ENCODE assay signal across 7 cellular contexts in genomic region chr20:22312744-22313346, GRCh38.
DNase-seq lines count a peak whose midpoint lies in the region; ATAC-seq and TF ChIP-seq lines count a peak whose summit lies in the region.

No MANE protein-coding gene starts in this region.

- H2BK120ac ChIP-seq in mesendoderm (ENCODE audit: low read depth, low read length) = no peak overlapping the region

- no peaks in the 10 kb centered on the region for H3K4me1 ChIP-seq in mesendoderm (ENCODE audit: control insufficient read depth, low read depth, low read length)

- H3K4me3 Mint-ChIP-seq in MCF 10A (ENCODE audit: unreplicated experiment) = no peak overlapping the region
- H3K4me3 Mint-ChIP-seq in naive thymus-derived CD8-positive, alpha-beta T cell = no peak overlapping the region
- H3K4me3 Mint-ChIP-seq in activated naive CD4-positive, alpha-beta T cell treated with anti-CD3 and anti-CD28 coated beads for 36 hours = no peak overlapping the region

- H3K4me3 ChIP-seq in GM06990 (replicated peaks; ENCODE audit: low read depth, low read length) (no peak overlapping the region), mesendoderm (ENCODE audit: low read length) (no peak overlapping the region)

- H3K79me2 ChIP-seq in mesendoderm (ENCODE audit: control insufficient read depth, insufficient read depth, low read length) = no peaks in the 10 kb centered on the region

- no peaks in the 10 kb centered on the region for H3K9me3 Mint-ChIP-seq in MCF 10A (ENCODE audit: unreplicated experiment)
- H3K9me3 Mint-ChIP-seq in naive thymus-derived CD8-positive, alpha-beta T cell = peaks cover 0 to 5% (median 0%) of the 10 kb centered on the region in 9 donors
- peaks cover 2% of the 10 kb centered on the region for H3K9me3 Mint-ChIP-seq in activated naive CD4-positive, alpha-beta T cell treated with anti-CD3 and anti-CD28 coated beads for 36 hours

- H3K27ac Mint-ChIP-seq in MCF 10A (ENCODE audit: low read depth, unreplicated experiment) = no peak overlapping the region
- H3K27ac Mint-ChIP-seq in naive thymus-derived CD8-positive, alpha-beta T cell = no peak overlapping the region
- H3K27ac Mint-ChIP-seq in activated naive CD4-positive, alpha-beta T cell treated with anti-CD3 and anti-CD28 coated beads for 36 hours = no peak overlapping the region

- no peak overlapping the region for H3K23ac ChIP-seq in mesendoderm (ENCODE audit: low read length)

- H2BK15ac ChIP-seq in mesendoderm (replicated peaks; ENCODE audit: low read depth) = no peak overlapping the region

- H3K18ac ChIP-seq in mesendoderm (ENCODE audit: low read length) = no peak overlapping the region

- no peak overlapping the region for H3K56ac ChIP-seq in mesendoderm (ENCODE audit: low read length)

- no peaks in the 10 kb centered on the region for H3K36me3 ChIP-seq in GM06990 (ENCODE audit: control insufficient read depth, insufficient read depth, low read length)
- H3K36me3 ChIP-seq in mesendoderm (ENCODE audit: control insufficient read depth, insufficient read depth, low read length) = no peaks in the 10 kb centered on the region

- intact Hi-C loops in MCF 10A (cut with micrococcal nuclease) = loop anchor here (1.0 to 10.0 kb wide), 6 partner anchors 66 to 1478 kb away; no protein-coding TSS in a partner anchor
- intact Hi-C loops in activated naive CD4-positive, alpha-beta T cell treated with anti-CD3 and anti-CD28 coated beads for 36 hours (cut with micrococcal nuclease) = loop anchor here (5.0 kb wide), 1 partner anchor 596 kb away; no protein-coding TSS in a partner anchor

- ATAC-seq in GM18519 (IDR thresholded peaks at IDR 0.05; ENCODE audit: low FRiP score, unreplicated experiment) = no peak
- no peak for ATAC-seq in naive thymus-derived CD8-positive, alpha-beta T cell

- H4K5ac ChIP-seq in mesendoderm (ENCODE audit: low read length) = no peak overlapping the region

- H3K4ac ChIP-seq in mesendoderm (ENCODE audit: low read depth, low read length) = no peak overlapping the region

- H3K4me2 ChIP-seq in mesendoderm (ENCODE audit: low read length) = no peak overlapping the region

- no peak overlapping the region for H2AK5ac ChIP-seq in mesendoderm (ENCODE audit: low read length)

- WGBS in mesendoderm (ENCODE audit: extremely low coverage, insufficient coverage, low lambda C conversion rate) = no CpG with 5 or more reads among the region's 6 CpGs

- H3K9ac ChIP-seq in mesendoderm (ENCODE audit: low read length) = no peak overlapping the region

- H3K27me3 Mint-ChIP-seq in MCF 10A (ENCODE audit: insufficient read depth, unreplicated experiment) = no peaks in the 10 kb centered on the region
- peaks cover 1 to 7% (median 6%) of the 10 kb centered on the region in 5 donors for H3K27me3 Mint-ChIP-seq in naive thymus-derived CD8-positive, alpha-beta T cell
- no peaks in the 10 kb centered on the region for H3K27me3 Mint-ChIP-seq in activated naive CD4-positive, alpha-beta T cell treated with anti-CD3 and anti-CD28 coated beads for 36 hours (ENCODE audit: low read depth)

- H3K79me1 ChIP-seq in mesendoderm (ENCODE audit: low read length) = no peaks in the 10 kb centered on the region

- CTCF ChIA-PET in MCF 10A (lab: Yijun Ruan, JAX) = interaction anchor here (0.6 to 8.4 kb wide), 49 partner anchors 9 to 1569 kb away, joined by 3 to 143 read pairs (median 4); partner anchors contain the start of gene CSTL1
- CTCF ChIA-PET in activated naive CD4-positive, alpha-beta T cell treated with anti-CD3 and anti-CD28 coated beads for 36 hours (lab: Charles Lee) = no interaction called here

- peaks cover 2% of the 10 kb centered on the region for H3K4me1 Mint-ChIP-seq in MCF 10A (ENCODE audit: insufficient read depth, unreplicated experiment)
- no peaks in the 10 kb centered on the region for H3K4me1 Mint-ChIP-seq in naive thymus-derived CD8-positive, alpha-beta T cell
- no peaks in the 10 kb centered on the region for H3K4me1 Mint-ChIP-seq in activated naive CD4-positive, alpha-beta T cell treated with anti-CD3 and anti-CD28 coated beads for 36 hours (ENCODE audit: low read depth)

- H4K8ac ChIP-seq in mesendoderm (ENCODE audit: low read depth, low read length) = no peak overlapping the region

- no TSS peak for BruUV-seq in MCF 10A (replicated peaks; lab: Mats Ljungman, UMichigan)

- H3K27ac ChIP-seq in mesendoderm (ENCODE audit: low read depth, low read length) = no peak overlapping the region

- TF ChIP-seq CTCF in GM06990 (IDR thresholded peaks at IDR 0.05; ENCODE audit: insufficient read depth, low read length, poor library complexity, severe bottlenecking) (peak; percentile 64), MCF 10A (IDR thresholded peaks at IDR 0.05; ENCODE audit: unreplicated experiment) (peak; percentile 73)

- no peak overlapping the region for H2BK5ac ChIP-seq in mesendoderm (ENCODE audit: low read length)

- POLR2A ChIA-PET in MCF 10A (lab: Yijun Ruan, JAX) = interaction anchor here (0.9 to 1.3 kb wide), 3 partner anchors 24 to 594 kb away, joined by 3 to 4 read pairs (median 3); no protein-coding TSS in a partner anchor
- POLR2A ChIA-PET in naive thymus-derived CD8-positive, alpha-beta T cell (lab: Charles Lee) = no interaction called here

- peaks cover 5% of the 10 kb centered on the region for H3K36me3 Mint-ChIP-seq in MCF 10A (ENCODE audit: insufficient read depth, unreplicated experiment)
- no peaks in the 10 kb centered on the region for H3K36me3 Mint-ChIP-seq in naive thymus-derived CD8-positive, alpha-beta T cell
- H3K36me3 Mint-ChIP-seq in activated naive CD4-positive, alpha-beta T cell treated with anti-CD3 and anti-CD28 coated beads for 36 hours (ENCODE audit: low read depth) = no peaks in the 10 kb centered on the region

- H3K27me3 ChIP-seq in GM06990 (replicated peaks; ENCODE audit: control insufficient read depth, insufficient read depth, low read length) (no peaks in the 10 kb centered on the region), mesendoderm (ENCODE audit: insufficient read depth, low read length, poor library complexity) (no peaks in the 10 kb centered on the region)

- no peak for DNase-seq in GM06990 (ENCODE audit: extremely low read depth, insufficient read length)
- DNase-seq in M059J (ENCODE audit: low read depth) = peak; percentile 47
- peak; percentile 62 for DNase-seq in MCF 10A (ENCODE audit: unreplicated experiment)
- DNase-seq in mesendoderm = peak; percentile 61
- no peak for DNase-seq in naive thymus-derived CD8-positive, alpha-beta T cell
- no peak for DNase-seq in activated naive CD4-positive, alpha-beta T cell treated with anti-CD3 and anti-CD28 coated beads for 36 hours

Comparison
In these comparisons a context has a peak if more than half of its experiments do, and no peak if none do; other contexts are left out.
1. DNase-seq: peak in M059J (single experiment), MCF 10A (single experiment) and mesendoderm (single experiment); none in GM06990 (single experiment), naive thymus-derived CD8-positive, alpha-beta T cell (0 of 10) and activated naive CD4-positive, alpha-beta T cell treated with anti-CD3 and anti-CD28 coated beads for 36 hours (single experiment).